8 cellular contexts compared by ENCODE assay signal in genomic region chr19:46990998-46991676, GRCh38. TPM values are rescaled to one million over a fixed set of nuclear protein-coding genes. Genes with fewer than 3 reads are reported as not detected.
DNase-seq lines count a peak whose midpoint lies in the region; ATAC-seq and TF ChIP-seq lines count a peak whose summit lies in the region.

No MANE protein-coding gene starts in this region.

- H3K27me3 Mint-ChIP-seq in T-helper 17 cell = no peaks in the 10 kb centered on the region

- DNase-seq in EL (peak; percentile 85), NCI-H1105 (lab: John Stamatoyannopoulos, UW) (peak; percentile 77), T-helper 17 cell (peak; percentile 34 to 46 (median 46)), ascending aorta (ENCODE audit: low spot score in 2 of 2) (peak; percentile 47 to 91), right cardiac atrium (peak; percentile 85 to 93 (median 90)), retina (peak; percentile 84)

- peak overlapping the region; percentile 45 for H3K27ac Mint-ChIP-seq in T-helper 17 cell

- peak overlapping the region; percentile 36 for H3K4me3 Mint-ChIP-seq in T-helper 17 cell

- H3K4me3 ChIP-seq in ascending aorta (no peak overlapping the region), right cardiac atrium (ENCODE audit: low read length) (no peak overlapping the region)

- ATAC-seq in T-helper 17 cell (peak; percentile 69), right cardiac atrium (peak; percentile 80 to 83), HG03342 (IDR thresholded peaks at IDR 0.05; ENCODE audit: unreplicated experiment) (no peak), HG03280 (IDR thresholded peaks at IDR 0.05; ENCODE audit: unreplicated experiment) (no peak)

- WGBS in right cardiac atrium = 7% methylated on average over 19 of the region's 19 CpGs

- no peaks in the 10 kb centered on the region for H3K9me3 ChIP-seq in T-helper 17 cell (ENCODE audit: control insufficient read depth, low read length, poor library complexity, severe bottlenecking)
- no peaks in the 10 kb centered on the region for H3K9me3 ChIP-seq in ascending aorta
- H3K9me3 ChIP-seq in right cardiac atrium (ENCODE audit: control insufficient read depth, low read length) = no peaks in the 10 kb centered on the region

- no peaks in the 10 kb centered on the region for H3K27me3 ChIP-seq in ascending aorta
- H3K27me3 ChIP-seq in right cardiac atrium (ENCODE audit: control insufficient read depth, insufficient read depth) = no peaks in the 10 kb centered on the region

- TF ChIP-seq CTCF in ascending aorta (IDR thresholded peaks at IDR 0.05) = peak; percentile 80 to 91 (median 82)

- intact Hi-C loops in ascending aorta (cut with DNase I) = loop anchor here (1.0 to 5.0 kb wide), 2 partner anchors 135 to 234 kb away; no protein-coding TSS in a partner anchor
- intact Hi-C loops in right cardiac atrium (cut with DNase I) = loop anchor here in 3 of 4 donors (2.0 to 10.0 kb wide), 4 partner anchors 129 to 236 kb away; partner anchors contain the start of gene ARHGAP35 (in 1 of the 3)

- peak overlapping the region; percentile 60 to 73 for H3K27ac ChIP-seq in ascending aorta
- peak overlapping the region; percentile 85 for H3K27ac ChIP-seq in right cardiac atrium (ENCODE audit: low read length)

- H3K4me1 ChIP-seq in ascending aorta = peaks cover 2 to 7% of the 10 kb centered on the region in 2 donors
- peaks cover 10% of the 10 kb centered on the region for H3K4me1 ChIP-seq in right cardiac atrium (ENCODE audit: control insufficient read depth, insufficient read depth, low read length)

- H3K4me1 Mint-ChIP-seq in T-helper 17 cell = peaks cover 9% of the 10 kb centered on the region

- no peaks in the 10 kb centered on the region for H3K36me3 Mint-ChIP-seq in T-helper 17 cell (ENCODE audit: low read depth)

- H3K36me3 ChIP-seq in ascending aorta = peaks cover 20 to 28% of the 10 kb centered on the region in 2 donors

RNA-seq across cellular contexts. Expression of gene NPAS1, which starts 28.5 kb away (rescaled TPM):
- under 1 TPM; 0.47 to 0.76 TPM for total RNA-seq in T-helper 17 cell
- not detected for total RNA-seq in ascending aorta
- under 1 TPM; 0.24 to 0.77 (median 0.39) TPM for total RNA-seq in right cardiac atrium
- polyA plus RNA-seq in right cardiac atrium = 0.91 TPM

RNA-seq across cellular contexts. Expression of gene TMEM160, which starts 57.3 kb away (rescaled TPM):
- total RNA-seq in T-helper 17 cell (10 to 100 TPM; 22.2 to 26.1 TPM), ascending aorta (64.5 TPM), right cardiac atrium (10 to 100 TPM; 33.9 to 40.9 (median 36.2) TPM)
- 16.2 TPM for polyA plus RNA-seq in right cardiac atrium

Comparison
In these comparisons a context has a peak if more than half of its experiments do, and no peak if none do; other contexts are left out.
1. ATAC-seq: peak in T-helper 17 cell (single experiment) and right cardiac atrium (2 of 2); none in HG03342 (single experiment) and HG03280 (single experiment).
2. Peak in every context shown above with its lines, with median percentiles within 50 percentile points of each other: DNase-seq.